ENCODE assay signal across 8 cellular contexts in genomic region chr20:2693286-2693995, GRCh38. TPM values are rescaled to one million over a fixed set of nuclear protein-coding genes. Genes with fewer than 3 reads are reported as not detected.
A peak's percentile ranks its signal among the peaks of the same experiment; 100 is the strongest.
DNase-seq lines count a peak whose midpoint lies in the region; ATAC-seq and TF ChIP-seq lines count a peak whose summit lies in the region.

No MANE protein-coding gene starts in this region.

- peak overlapping the region; percentile 21 to 73 (median 56) for H3K4me3 ChIP-seq in dorsolateral prefrontal cortex

- intact Hi-C loops in dorsolateral prefrontal cortex (cut with DNase I): loop anchor here (5.0 to 10.0 kb wide), 3 partner anchors 59 to 144 kb away; no protein-coding TSS in a partner anchor

- H3K27ac ChIP-seq in dorsolateral prefrontal cortex: peak overlapping the region in 38 of 59 donors; percentile 7 to 76 (median 59)

- H3K4me3 Mint-ChIP-seq in stimulated activated naive CD8-positive, alpha-beta T cell treated with anti-CD3 and anti-CD28 coated beads, Interleukin-15, amount 100 ng/mL, for 72 hours: peak overlapping the region; percentile 29 to 41

- DNase-seq in NCI-H748 (lab: John Stamatoyannopoulos, UW; ENCODE audit: unreplicated experiment) (peak; percentile 73), NCI-H748 treated with DMSO at 0.1 percent for 48 hours (lab: John Stamatoyannopoulos, UW) (no peak), dorsolateral prefrontal cortex (peak in 4 of 10 donors; percentile 17 to 75 (median 40)), midbrain (lab: John Stamatoyannopoulos, UW) (peak; percentile 33), SHP77 treated with DMSO at 0.1 percent for 48 hours (lab: John Stamatoyannopoulos, UW) (no peak)
- DNase-seq in activated CD4-positive, alpha-beta T cell treated with anti-CD3 and anti-CD28 coated beads for 1 hour: peak; percentile 35
- DNase-seq in stimulated activated naive CD8-positive, alpha-beta T cell treated with anti-CD3 and anti-CD28 coated beads, Interleukin-15, amount 100 ng/mL, for 72 hours: peak; percentile 49 to 72

- peak in 15 of 56 donors; percentile 6 to 47 (median 11) for TF ChIP-seq CTCF in dorsolateral prefrontal cortex (IDR thresholded peaks at IDR 0.05 in 54 of 56, conservative IDR thresholded peaks at IDR 0.05 in 2 of 56; ENCODE audit: low read depth in 1 of 56, partially characterized antibody in 56 of 56)

- peaks cover 75% of the 10 kb centered on the region for H3K27me3 Mint-ChIP-seq in stimulated activated naive CD8-positive, alpha-beta T cell treated with anti-CD3 and anti-CD28 coated beads, Interleukin-15, amount 100 ng/mL, for 72 hours

- no peak overlapping the region for H3K27ac Mint-ChIP-seq in stimulated activated naive CD8-positive, alpha-beta T cell treated with anti-CD3 and anti-CD28 coated beads, Interleukin-15, amount 100 ng/mL, for 72 hours

- ATAC-seq in stimulated activated naive CD8-positive, alpha-beta T cell treated with anti-CD3 and anti-CD28 coated beads, Interleukin-15, amount 100 ng/mL, for 72 hours: peak; percentile 80
- no peak for ATAC-seq in HG03175 (IDR thresholded peaks at IDR 0.05; ENCODE audit: unreplicated experiment)

- H3K27me3 ChIP-seq in dorsolateral prefrontal cortex: peaks cover 0 to 14% (median 0%) of the 10 kb centered on the region in 45 donors

- H3K9me3 Mint-ChIP-seq in stimulated activated naive CD8-positive, alpha-beta T cell treated with anti-CD3 and anti-CD28 coated beads, Interleukin-15, amount 100 ng/mL, for 72 hours: no peaks in the 10 kb centered on the region

- H3K4me1 Mint-ChIP-seq in stimulated activated naive CD8-positive, alpha-beta T cell treated with anti-CD3 and anti-CD28 coated beads, Interleukin-15, amount 100 ng/mL, for 72 hours: peaks cover 19% of the 10 kb centered on the region

RNA-seq across cellular contexts. Expression of gene EBF4, which starts 0.9 kb away (rescaled TPM):
- total RNA-seq in dorsolateral prefrontal cortex: 10 to 100 TPM in 119 of 120 experiments, 1 to 10 TPM in 1; 9.9 to 43.0 (median 23.9) TPM

RNA-seq across cellular contexts. Expression of gene IDH3B, which starts 29.4 kb away (rescaled TPM):
- total RNA-seq in dorsolateral prefrontal cortex: 100 to 1,000 TPM in 60 of 120 experiments, 10 to 100 TPM in 60; 56.2 to 127 (median 100.0) TPM

RNA-seq across cellular contexts. Expression of gene NOP56, which starts 41.0 kb away (rescaled TPM):
- 100 to 1,000 TPM in 119 of 120 experiments, 10 to 100 TPM in 1; 70.3 to 199 (median 141) TPM for total RNA-seq in dorsolateral prefrontal cortex

Comparison
In these comparisons a context has a peak if more than half of its experiments do, and no peak if none do; other contexts are left out.
1. DNase-seq: peak in NCI-H748 (single experiment), activated CD4-positive, alpha-beta T cell treated with anti-CD3 and anti-CD28 coated beads for 1 hour (single experiment), midbrain (single experiment) and stimulated activated naive CD8-positive, alpha-beta T cell treated with anti-CD3 and anti-CD28 coated beads, Interleukin-15, amount 100 ng/mL, for 72 hours (2 of 2); none in NCI-H748 treated with DMSO at 0.1 percent for 48 hours (single experiment) and SHP77 treated with DMSO at 0.1 percent for 48 hours (single experiment).